25 cellular contexts compared by ENCODE assay signal in the genomic region with DNA sequence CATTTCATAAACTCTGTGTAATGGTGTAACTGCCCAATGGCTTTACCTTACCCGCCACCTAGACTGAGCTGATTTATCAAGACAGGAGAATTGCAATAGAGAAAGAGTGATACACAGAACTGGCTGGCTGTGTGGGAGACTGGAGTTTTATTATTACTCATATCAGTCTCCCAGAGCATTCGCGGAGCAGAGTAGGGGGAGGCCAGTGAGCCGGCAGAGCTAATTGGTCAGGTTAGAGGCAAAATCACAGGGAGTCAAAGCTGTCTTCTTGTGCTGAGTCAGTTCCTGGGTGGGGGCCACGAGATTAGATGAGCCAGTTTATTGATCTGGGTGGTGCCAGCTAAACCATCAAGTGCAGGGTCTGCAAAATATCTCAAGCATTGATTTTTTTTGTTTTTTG. TPM values are rescaled to one million over a fixed set of nuclear protein-coding genes. Genes with fewer than 3 reads are reported as not detected.
DNase-seq lines count a peak whose midpoint lies in the region; TF ChIP-seq lines count a peak whose summit lies in the region.
"Had no signal": no experiment of that assay in that cellular context is flagged by ENCODE, and none has a peak within 500 bp of the region (broad histone marks: within the 10 kb centered on the region; RNA-seq: fewer than 3 reads in every experiment).

No MANE protein-coding gene starts in this region.

- H3F3A ChIP-seq in smooth muscle cell (ENCODE audit: low read depth) = no peaks in the 10 kb centered on the region
- no peaks in the 10 kb centered on the region for H3F3A ChIP-seq in neural progenitor cell (ENCODE audit: low read depth)

- H3K27me3 ChIP-seq in osteoblast (ENCODE audit: insufficient read depth, low read length) (no peaks in the 10 kb centered on the region), smooth muscle cell (ENCODE audit: low read depth) (no peaks in the 10 kb centered on the region), neural progenitor cell (no peaks in the 10 kb centered on the region)

- H2AFZ ChIP-seq in osteoblast (ENCODE audit: low read length) = no peak overlapping the region
- no peak overlapping the region for H2AFZ ChIP-seq in smooth muscle cell (ENCODE audit: low read depth)
- no peak overlapping the region for H2AFZ ChIP-seq in neural progenitor cell (replicated peaks)

- WGBS in smooth muscle cell (ENCODE audit: low lambda C conversion rate) = 82% methylated on average over 5 of the region's 5 CpGs

- H3K36me3 ChIP-seq in osteoblast (ENCODE audit: insufficient read depth, low read length) = no peaks in the 10 kb centered on the region
- H3K36me3 ChIP-seq in smooth muscle cell (ENCODE audit: low read depth) = no peaks in the 10 kb centered on the region
- no peaks in the 10 kb centered on the region for H3K36me3 ChIP-seq in neural progenitor cell
- H3K36me3 ChIP-seq: HAP-1 had no signal

- H3K4me3 Mint-ChIP-seq in activated CD4-positive, alpha-beta memory T cell treated with anti-CD3 and anti-CD28 coated beads for 36 hours = no peak overlapping the region
- H3K4me3 Mint-ChIP-seq in activated CD4-positive, alpha-beta memory T cell treated with anti-CD3 and anti-CD28 coated beads, Interleukin-2, amount 10 ng/mL, durations not matched to agents 7 days and 5 days = no peak overlapping the region
- H3K4me3 Mint-ChIP-seq in neural progenitor cell = no peak overlapping the region
- H3K4me3 Mint-ChIP-seq: HFFc6, IgD-negative memory B cell had no signal

- intact Hi-C loops in activated CD4-positive, alpha-beta memory T cell treated with anti-CD3 and anti-CD28 coated beads for 36 hours (cut with micrococcal nuclease) = no loop called here

- H3K79me2 ChIP-seq in osteoblast (ENCODE audit: insufficient read depth, low read length) (no peaks in the 10 kb centered on the region), smooth muscle cell (ENCODE audit: low read depth) (no peaks in the 10 kb centered on the region), neural progenitor cell (ENCODE audit: low read depth) (no peaks in the 10 kb centered on the region)

- H3K27ac ChIP-seq in osteoblast (ENCODE audit: low read depth, low read length) (no peak overlapping the region), smooth muscle cell (ENCODE audit: low read depth) (no peak overlapping the region), neural progenitor cell (no peak overlapping the region)

- no peaks in the 10 kb centered on the region for H3K4me1 Mint-ChIP-seq in activated CD4-positive, alpha-beta memory T cell treated with anti-CD3 and anti-CD28 coated beads for 36 hours (ENCODE audit: low read depth)
- no peaks in the 10 kb centered on the region for H3K4me1 Mint-ChIP-seq in activated CD4-positive, alpha-beta memory T cell treated with anti-CD3 and anti-CD28 coated beads, Interleukin-2, amount 10 ng/mL, durations not matched to agents 7 days and 5 days
- H3K4me1 Mint-ChIP-seq in neural progenitor cell = no peaks in the 10 kb centered on the region
- H3K4me1 Mint-ChIP-seq: IgD-negative memory B cell had no signal

- H3K9me3 ChIP-seq in osteoblast (ENCODE audit: low read depth, low read length) (no peaks in the 10 kb centered on the region), smooth muscle cell (replicated peaks; ENCODE audit: low read depth) (no peaks in the 10 kb centered on the region), neural progenitor cell (ENCODE audit: low read depth) (no peaks in the 10 kb centered on the region)
- H3K9me3 ChIP-seq: HAP-1 had no signal

- no peak overlapping the region for H3K27ac Mint-ChIP-seq in activated CD4-positive, alpha-beta memory T cell treated with anti-CD3 and anti-CD28 coated beads for 36 hours
- no peak overlapping the region for H3K27ac Mint-ChIP-seq in activated CD4-positive, alpha-beta memory T cell treated with anti-CD3 and anti-CD28 coated beads, Interleukin-2, amount 10 ng/mL, durations not matched to agents 7 days and 5 days
- no peak overlapping the region for H3K27ac Mint-ChIP-seq in neural progenitor cell
- H3K27ac Mint-ChIP-seq: HFFc6, IgD-negative memory B cell had no signal

- DNase-seq in activated CD4-positive, alpha-beta memory T cell treated with anti-CD3 and anti-CD28 coated beads for 36 hours = peak; percentile 39
- no peak for DNase-seq in activated CD4-positive, alpha-beta memory T cell treated with anti-CD3 and anti-CD28 coated beads, Interleukin-2, amount 10 ng/mL, durations not matched to agents 7 days and 5 days
- peak; percentile 7 for DNase-seq in stimulated activated CD4-positive, alpha-beta T cell treated with anti-CD3 and anti-CD28 coated beads, Interleukin-4, amount 100 ng/mL, for 24 hours
- DNase-seq in stimulated activated CD4-positive, alpha-beta T cell treated with anti-CD3 and anti-CD28 coated beads, Interleukin-12 subunit alpha, Interleukin-12 subunit beta, amount 100 ng/mL, for 4 hours = no peak
- DNase-seq in osteoblast (ENCODE audit: insufficient read length, low spot score, missing footprints) (peak; percentile 37), smooth muscle cell (lab: John Stamatoyannopoulos, UW; ENCODE audit: unreplicated experiment) (no peak), neural progenitor cell (ENCODE audit: low spot score) (no peak)
- DNase-seq: 8988T; Calu3; DND-41; GOT3; HFFc6; NCI-H1048; NCI-H1417; NCI-H1694; NCI-H2029 treated with DMSO at 0.1 percent for 48 hours; NCI-H446 treated with DMSO at 0.1 percent for 48 hours; NCI-H526; NCI-H82; NK-92 treated with Interleukin-12 subunit alpha and Interleukin-12 subunit beta, amount 100 ng/mL, for 24 hours; PC-3 had no signal

- H3K4me3 ChIP-seq in osteoblast (ENCODE audit: insufficient read depth, low read length) (no peak overlapping the region), smooth muscle cell (no peak overlapping the region), neural progenitor cell (no peak overlapping the region)
- H3K4me3 ChIP-seq: HAP-1 had no signal

- H3K27me3 Mint-ChIP-seq in activated CD4-positive, alpha-beta memory T cell treated with anti-CD3 and anti-CD28 coated beads for 36 hours = no peaks in the 10 kb centered on the region
- H3K27me3 Mint-ChIP-seq in activated CD4-positive, alpha-beta memory T cell treated with anti-CD3 and anti-CD28 coated beads, Interleukin-2, amount 10 ng/mL, durations not matched to agents 7 days and 5 days = no peaks in the 10 kb centered on the region
- H3K27me3 Mint-ChIP-seq in neural progenitor cell (ENCODE audit: insufficient read depth, low read depth) = peaks cover 3% of the 10 kb centered on the region
- H3K27me3 Mint-ChIP-seq: IgD-negative memory B cell had no signal

- no peaks in the 10 kb centered on the region for H3K4me1 ChIP-seq in osteoblast (ENCODE audit: insufficient read depth, low read length)
- no peaks in the 10 kb centered on the region for H3K4me1 ChIP-seq in smooth muscle cell (ENCODE audit: low read depth)
- H3K4me1 ChIP-seq in neural progenitor cell = no peaks in the 10 kb centered on the region
- H3K4me1 ChIP-seq: HAP-1 had no signal

- TF ChIP-seq CTCF in osteoblast (IDR thresholded peaks at IDR 0.05; ENCODE audit: extremely low read depth, low read depth, low read length) = no peak
- no peak for TF ChIP-seq CTCF in smooth muscle cell (IDR thresholded peaks at IDR 0.05; ENCODE audit: borderline replicate concordance, insufficient read depth, poor library complexity, severe bottlenecking)
- no peak for TF ChIP-seq CTCF in neural progenitor cell (IDR thresholded peaks at IDR 0.05)

- H3K36me3 Mint-ChIP-seq in activated CD4-positive, alpha-beta memory T cell treated with anti-CD3 and anti-CD28 coated beads for 36 hours = no peaks in the 10 kb centered on the region
- H3K36me3 Mint-ChIP-seq in activated CD4-positive, alpha-beta memory T cell treated with anti-CD3 and anti-CD28 coated beads, Interleukin-2, amount 10 ng/mL, durations not matched to agents 7 days and 5 days (ENCODE audit: low read depth) = no peaks in the 10 kb centered on the region
- no peaks in the 10 kb centered on the region for H3K36me3 Mint-ChIP-seq in neural progenitor cell
- H3K36me3 Mint-ChIP-seq: IgD-negative memory B cell had no signal

- no peak overlapping the region for H3K9ac ChIP-seq in smooth muscle cell (ENCODE audit: low read depth)
- H3K9ac ChIP-seq in neural progenitor cell = no peak overlapping the region

- no peaks in the 10 kb centered on the region for H3K9me3 Mint-ChIP-seq in activated CD4-positive, alpha-beta memory T cell treated with anti-CD3 and anti-CD28 coated beads for 36 hours
- H3K9me3 Mint-ChIP-seq in activated CD4-positive, alpha-beta memory T cell treated with anti-CD3 and anti-CD28 coated beads, Interleukin-2, amount 10 ng/mL, durations not matched to agents 7 days and 5 days = peaks cover 3% of the 10 kb centered on the region
- H3K9me3 Mint-ChIP-seq in neural progenitor cell = peaks cover 6% of the 10 kb centered on the region

- no peak overlapping the region for H3K4me2 ChIP-seq in osteoblast (ENCODE audit: insufficient read depth, low read length)
- H3K4me2 ChIP-seq in smooth muscle cell = no peak overlapping the region
- no peak overlapping the region for H3K4me2 ChIP-seq in neural progenitor cell

- POLR2A ChIA-PET in activated CD4-positive, alpha-beta memory T cell treated with anti-CD3 and anti-CD28 coated beads for 36 hours (lab: Charles Lee) = no interaction called here
- POLR2A ChIA-PET in activated CD4-positive, alpha-beta memory T cell treated with anti-CD3 and anti-CD28 coated beads, Interleukin-2, amount 10 ng/mL, durations not matched to agents 7 days and 5 days (lab: Charles Lee) = no interaction called here

- CTCF ChIA-PET in activated CD4-positive, alpha-beta memory T cell treated with anti-CD3 and anti-CD28 coated beads for 36 hours (lab: Charles Lee) = no interaction called here
- CTCF ChIA-PET in activated CD4-positive, alpha-beta memory T cell treated with anti-CD3 and anti-CD28 coated beads, Interleukin-2, amount 10 ng/mL, durations not matched to agents 7 days and 5 days (lab: Charles Lee) = no interaction called here

- no peaks in the 10 kb centered on the region for H4K20me1 ChIP-seq in osteoblast (ENCODE audit: insufficient read depth, low read length)
- H4K20me1 ChIP-seq in smooth muscle cell (ENCODE audit: low read depth) = no peaks in the 10 kb centered on the region
- H4K20me1 ChIP-seq in neural progenitor cell (ENCODE audit: low read depth) = no peaks in the 10 kb centered on the region

RNA-seq across cellular contexts. Expression of gene SLITRK1, which starts 23.4 kb away (rescaled TPM):
- not detected for total RNA-seq in activated CD4-positive, alpha-beta memory T cell treated with anti-CD3 and anti-CD28 coated beads for 36 hours
- not detected for total RNA-seq in activated CD4-positive, alpha-beta memory T cell treated with anti-CD3 and anti-CD28 coated beads, Interleukin-2, amount 10 ng/mL, durations not matched to agents 7 days and 5 days
- total RNA-seq in osteoblast (not detected in 2 replicates), smooth muscle cell (not detected in 2 replicates), neural progenitor cell (ENCODE audit: low replicate concordance) (1.6 and 3.3 TPM in 2 replicates)
- not detected in 2 replicates for polyA plus RNA-seq in smooth muscle cell
- total RNA-seq: Calu3, G401, PC-3, Right ventricle myocardium inferior had no signal
- polyA plus RNA-seq: IgD-negative memory B cell had no signal

Comparison
In these comparisons a context has a peak if more than half of its experiments do, and no peak if none do; other contexts are left out.
1. DNase-seq: peak in activated CD4-positive, alpha-beta memory T cell treated with anti-CD3 and anti-CD28 coated beads for 36 hours (single experiment), stimulated activated CD4-positive, alpha-beta T cell treated with anti-CD3 and anti-CD28 coated beads, Interleukin-4, amount 100 ng/mL, for 24 hours (single experiment) and osteoblast (single experiment); none in activated CD4-positive, alpha-beta memory T cell treated with anti-CD3 and anti-CD28 coated beads, Interleukin-2, amount 10 ng/mL, durations not matched to agents 7 days and 5 days (single experiment), stimulated activated CD4-positive, alpha-beta T cell treated with anti-CD3 and anti-CD28 coated beads, Interleukin-12 subunit alpha, Interleukin-12 subunit beta, amount 100 ng/mL, for 4 hours (single experiment), smooth muscle cell (single experiment) and neural progenitor cell (single experiment).